Comparison of ENCODE assay signal across 8 cellular contexts in the genomic region with DNA sequence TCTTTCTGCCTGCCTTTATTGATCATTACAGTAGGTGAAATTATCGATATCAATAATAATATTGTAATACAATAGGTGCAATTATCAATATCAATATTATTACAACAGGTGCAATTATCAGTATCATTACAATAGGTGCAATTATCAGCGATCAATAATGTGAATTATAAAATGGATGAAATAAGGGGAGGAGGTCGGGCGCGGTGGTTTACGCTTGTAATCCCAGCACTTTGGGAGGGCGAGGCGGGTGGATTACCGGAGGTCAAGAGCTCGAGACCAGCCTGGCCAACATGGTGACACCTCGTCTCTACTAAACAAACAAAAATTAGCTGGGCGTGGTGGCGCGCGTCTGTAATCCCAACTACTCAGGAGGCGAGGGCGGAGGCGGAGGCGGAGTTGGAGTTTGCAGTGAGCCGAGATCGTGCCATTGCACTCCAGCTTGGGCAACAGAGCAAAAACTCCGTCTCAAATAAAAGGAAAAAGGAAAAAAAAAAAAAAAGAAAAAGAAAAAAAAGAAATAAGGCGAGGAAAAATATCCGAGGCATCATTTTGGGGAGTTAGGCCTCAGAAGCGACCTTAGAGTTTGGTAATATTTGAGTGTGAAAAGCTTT. TPM values are rescaled to one million over a fixed set of nuclear protein-coding genes. Genes with fewer than 3 reads are reported as not detected.
DNase-seq lines count a peak whose midpoint lies in the region; ATAC-seq and TF ChIP-seq lines count a peak whose summit lies in the region.

No MANE protein-coding gene starts in this region.

- no peaks in the 10 kb centered on the region for H3K9me2 ChIP-seq in GM23338 (ENCODE audit: insufficient read depth)

- H3K4me3 ChIP-seq in GM23338 (peak overlapping the region; percentile 66), lung (peak overlapping the region; percentile 18)

- intact Hi-C loops in activated CD4-positive, alpha-beta T cell treated with anti-CD3 and anti-CD28 coated beads, Interleukin-2, amount 10 ng/mL, durations not matched to agents 24 days and 14 days (cut with micrococcal nuclease) = loop anchor here (1.0 to 2.0 kb wide), 2 partner anchors 230 to 637 kb away; no protein-coding TSS in a partner anchor

- H4K20me1 ChIP-seq in GM23338 (replicated peaks; ENCODE audit: insufficient read depth) = peaks cover 15% of the 10 kb centered on the region

- WGBS in lung, 2 donors = 2 to 3% methylated on average over 25 of the region's 25 CpGs

- peak overlapping the region; percentile 75 for H3K4me2 ChIP-seq in GM23338

- peak; percentile 78 for DNase-seq in GM23338 (ENCODE audit: low spot score)
- peak; percentile 72 for DNase-seq in NCI-H460 (ENCODE audit: extremely low read depth, low read depth)
- DNase-seq in activated CD4-positive, alpha-beta T cell treated with anti-CD3 and anti-CD28 coated beads, Interleukin-2, amount 10 ng/mL, durations not matched to agents 24 days and 14 days = peak; percentile 93
- DNase-seq in dermis blood vessel endothelial cell = peak; percentile 78
- peak; percentile 90 for DNase-seq in lung (ENCODE audit: low spot score)
- DNase-seq in stimulated activated CD4-positive, alpha-beta T cell treated with anti-CD3 and anti-CD28 coated beads, TNF-alpha, amount 100 ng/mL, for 4 hours (ENCODE audit: low read depth in 3 of 3) = peak; percentile 10 to 34 (median 27)

- H3K27me3 ChIP-seq in GM23338 (ENCODE audit: insufficient read depth) (peaks cover 12% of the 10 kb centered on the region), lung (ENCODE audit: control insufficient read depth, insufficient read depth) (no peaks in the 10 kb centered on the region)

- ATAC-seq in GM23338 (peak; percentile 65), lung (ENCODE audit: insufficient read depth, low FRiP score) (peak; percentile 48), HG02588 (IDR thresholded peaks at IDR 0.05; ENCODE audit: unreplicated experiment) (no peak), HG03469 (IDR thresholded peaks at IDR 0.05; ENCODE audit: unreplicated experiment) (no peak)

- H3K36me3 ChIP-seq in GM23338 (ENCODE audit: insufficient read depth) (no peaks in the 10 kb centered on the region), lung (ENCODE audit: control insufficient read depth in 2 of 2, insufficient read depth in 2 of 2, low read length in 2 of 2) (peaks cover 0 to 3% of the 10 kb centered on the region in 2 donors)

- H3K4me3 Mint-ChIP-seq in GM23338 = peak overlapping the region; percentile 97
- H3K4me3 Mint-ChIP-seq in activated CD4-positive, alpha-beta T cell treated with anti-CD3 and anti-CD28 coated beads, Interleukin-2, amount 10 ng/mL, durations not matched to agents 24 days and 14 days = peak overlapping the region; percentile 95

- no peaks in the 10 kb centered on the region for H3K9me3 ChIP-seq in lung (ENCODE audit: control insufficient read depth in 2 of 2, insufficient read depth in 1 of 2, low read length in 1 of 2)

- H3K27me3 Mint-ChIP-seq in GM23338 (ENCODE audit: insufficient read depth, low read depth, poor library complexity) = peaks cover 9% of the 10 kb centered on the region
- H3K27me3 Mint-ChIP-seq in activated CD4-positive, alpha-beta T cell treated with anti-CD3 and anti-CD28 coated beads, Interleukin-2, amount 10 ng/mL, durations not matched to agents 24 days and 14 days = no peaks in the 10 kb centered on the region

- H3K36me3 Mint-ChIP-seq in GM23338 (ENCODE audit: low read depth) = peaks cover 6% of the 10 kb centered on the region
- peaks cover 17% of the 10 kb centered on the region for H3K36me3 Mint-ChIP-seq in activated CD4-positive, alpha-beta T cell treated with anti-CD3 and anti-CD28 coated beads, Interleukin-2, amount 10 ng/mL, durations not matched to agents 24 days and 14 days (ENCODE audit: low read depth)

- no peaks in the 10 kb centered on the region for H3F3A ChIP-seq in GM23338 (replicated peaks; ENCODE audit: low read depth)

- H3K79me2 ChIP-seq in GM23338 (replicated peaks; ENCODE audit: insufficient read depth) = peaks cover 42% of the 10 kb centered on the region

- no peaks in the 10 kb centered on the region for H3K9me3 Mint-ChIP-seq in GM23338
- no peaks in the 10 kb centered on the region for H3K9me3 Mint-ChIP-seq in activated CD4-positive, alpha-beta T cell treated with anti-CD3 and anti-CD28 coated beads, Interleukin-2, amount 10 ng/mL, durations not matched to agents 24 days and 14 days

- no peaks in the 10 kb centered on the region; the same call in 1 of the 2 replicates for H3K4me1 ChIP-seq in GM23338 (ENCODE audit: insufficient read depth)
- peaks cover 5 to 20% of the 10 kb centered on the region in 2 donors for H3K4me1 ChIP-seq in lung (ENCODE audit: control insufficient read depth in 2 of 2, insufficient read depth in 2 of 2, low read length in 2 of 2)

- peak overlapping the region; percentile 28 for H2AFZ ChIP-seq in GM23338

- peak overlapping the region; percentile 98 for H3K27ac Mint-ChIP-seq in GM23338
- peak overlapping the region; percentile 98 for H3K27ac Mint-ChIP-seq in activated CD4-positive, alpha-beta T cell treated with anti-CD3 and anti-CD28 coated beads, Interleukin-2, amount 10 ng/mL, durations not matched to agents 24 days and 14 days

- H3K27ac ChIP-seq in GM23338 (ENCODE audit: low read depth) (peak overlapping the region; percentile 63; the same call in 1 of the 2 replicates), lung (ENCODE audit: low read depth in 1 of 2, low read length in 1 of 2) (peak overlapping the region; percentile 76 to 95)

- peaks cover 15% of the 10 kb centered on the region for H3K4me1 Mint-ChIP-seq in GM23338
- H3K4me1 Mint-ChIP-seq in activated CD4-positive, alpha-beta T cell treated with anti-CD3 and anti-CD28 coated beads, Interleukin-2, amount 10 ng/mL, durations not matched to agents 24 days and 14 days = peaks cover 39% of the 10 kb centered on the region

- no peak for TF ChIP-seq CTCF in GM23338 (conservative IDR thresholded peaks at IDR 0.05; ENCODE audit: low read depth in 2 of 2)
- TF ChIP-seq CTCF in lung (IDR thresholded peaks at IDR 0.05; ENCODE audit: control extremely low read depth, extremely low read depth) = no peak

TF ChIP-seq in GM23338, 12 proteins besides CTCF, POLR2A, EP300 and RAD21 (continues in another document):
- TF ChIP-seq EZH2 (IDR thresholded peaks at IDR 0.05; ENCODE audit: low read depth, unreplicated experiment) = no peak
- TF ChIP-seq ZNF114 (CRISPR knock-in tag; IDR thresholded peaks at IDR 0.05) = no peak
- TF ChIP-seq, protein P1, sequence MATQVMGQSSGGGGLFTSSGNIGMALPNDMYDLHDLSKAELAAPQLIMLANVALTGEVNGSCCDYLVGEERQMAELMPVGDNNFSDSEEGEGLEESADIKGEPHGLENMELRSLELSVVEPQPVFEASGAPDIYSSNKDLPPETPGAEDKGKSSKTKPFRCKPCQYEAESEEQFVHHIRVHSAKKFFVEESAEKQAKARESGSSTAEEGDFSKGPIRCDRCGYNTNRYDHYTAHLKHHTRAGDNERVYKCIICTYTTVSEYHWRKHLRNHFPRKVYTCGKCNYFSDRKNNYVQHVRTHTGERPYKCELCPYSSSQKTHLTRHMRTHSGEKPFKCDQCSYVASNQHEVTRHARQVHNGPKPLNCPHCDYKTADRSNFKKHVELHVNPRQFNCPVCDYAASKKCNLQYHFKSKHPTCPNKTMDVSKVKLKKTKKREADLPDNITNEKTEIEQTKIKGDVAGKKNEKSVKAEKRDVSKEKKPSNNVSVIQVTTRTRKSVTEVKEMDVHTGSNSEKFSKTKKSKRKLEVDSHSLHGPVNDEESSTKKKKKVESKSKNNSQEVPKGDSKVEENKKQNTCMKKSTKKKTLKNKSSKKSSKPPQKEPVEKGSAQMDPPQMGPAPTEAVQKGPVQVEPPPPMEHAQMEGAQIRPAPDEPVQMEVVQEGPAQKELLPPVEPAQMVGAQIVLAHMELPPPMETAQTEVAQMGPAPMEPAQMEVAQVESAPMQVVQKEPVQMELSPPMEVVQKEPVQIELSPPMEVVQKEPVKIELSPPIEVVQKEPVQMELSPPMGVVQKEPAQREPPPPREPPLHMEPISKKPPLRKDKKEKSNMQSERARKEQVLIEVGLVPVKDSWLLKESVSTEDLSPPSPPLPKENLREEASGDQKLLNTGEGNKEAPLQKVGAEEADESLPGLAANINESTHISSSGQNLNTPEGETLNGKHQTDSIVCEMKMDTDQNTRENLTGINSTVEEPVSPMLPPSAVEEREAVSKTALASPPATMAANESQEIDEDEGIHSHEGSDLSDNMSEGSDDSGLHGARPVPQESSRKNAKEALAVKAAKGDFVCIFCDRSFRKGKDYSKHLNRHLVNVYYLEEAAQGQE (IDR thresholded peaks at IDR 0.05; ENCODE audit: unreplicated experiment) = no peak
- TF ChIP-seq STAT1 (IDR thresholded peaks at IDR 0.05; ENCODE audit: unreplicated experiment) = no peak
- TF ChIP-seq CREB1 (CRISPR knock-in tag; IDR thresholded peaks at IDR 0.05; ENCODE audit: low read depth) = no peak

RNA-seq across cellular contexts. Expression of a gene that starts 0.6 kb away (rescaled TPM):
- total RNA-seq in GM23338 (2014; rRNA removed; shearing (Covaris generic)) = 83.7 and 86.6 TPM in 2 replicates
- polyA plus RNA-seq in GM23338 (2016; fragmentation: Nextera tagmentation; extraction: Ambion mirVana) (38.5 and 43.7 TPM in 2 replicates), lung (10 to 100 TPM; 33.6 to 65.3 TPM)
- 113 and 124 TPM in 2 replicates for total RNA-seq in NCI-H460 (2014; rRNA removed; shearing (Covaris generic))
- 105 and 176 TPM in 2 replicates for polyA plus RNA-seq in NCI-H460 (2014; cell fraction: nucleus; rRNA removed)
- total RNA-seq in activated CD4-positive, alpha-beta T cell treated with anti-CD3 and anti-CD28 coated beads, Interleukin-2, amount 10 ng/mL, durations not matched to agents 24 days and 14 days = 55.1 and 57.2 TPM in 2 replicates
- total RNA-seq in dermis blood vessel endothelial cell (322 and 364 TPM in 2 replicates), lung (10 to 100 TPM; 72.1 to 96.6 TPM)

RNA-seq across cellular contexts. Expression of a gene that starts 32.4 kb away (rescaled TPM):
- total RNA-seq in GM23338 (2014; rRNA removed; shearing (Covaris generic)) = 40.7 and 45.9 TPM in 2 replicates
- 420 and 424 TPM in 2 replicates for polyA plus RNA-seq in GM23338 (2016; fragmentation: Nextera tagmentation; extraction: Ambion mirVana)
- 113 and 138 TPM in 2 replicates for total RNA-seq in NCI-H460 (2014; rRNA removed; shearing (Covaris generic))
- 46.7 and 52.0 TPM in 2 replicates for polyA plus RNA-seq in NCI-H460 (2014; cell fraction: nucleus; rRNA removed)
- 192 and 200 TPM in 2 replicates for total RNA-seq in activated CD4-positive, alpha-beta T cell treated with anti-CD3 and anti-CD28 coated beads, Interleukin-2, amount 10 ng/mL, durations not matched to agents 24 days and 14 days
- total RNA-seq in dermis blood vessel endothelial cell = 19.9 and 22.9 TPM in 2 replicates
- 10 to 100 TPM; 33.5 to 75.8 TPM for total RNA-seq in lung
- polyA plus RNA-seq in lung = 100 to 1,000 TPM in 1 of 2 donors, 10 to 100 TPM in 1; 58.9 to 121 TPM

Comparison
In these comparisons a context has a peak if more than half of its experiments do, and no peak if none do; other contexts are left out.
1. ATAC-seq: peak in GM23338 (single experiment) and lung (single experiment); none in HG02588 (single experiment) and HG03469 (single experiment).
2. DNase-seq: peak in every context shown above with its lines; median percentile 93 in activated CD4-positive, alpha-beta T cell treated with anti-CD3 and anti-CD28 coated beads, Interleukin-2, amount 10 ng/mL, durations not matched to agents 24 days and 14 days; 90 in lung; 78 in GM23338; 78 in dermis blood vessel endothelial cell; 72 in NCI-H460; 27 in stimulated activated CD4-positive, alpha-beta T cell treated with anti-CD3 and anti-CD28 coated beads, TNF-alpha, amount 100 ng/mL, for 4 hours.